In genomic region chr11:102971766-102972165, GRCh38 we compare ENCODE assay signal across 36 cellular contexts. TPM values are rescaled to one million over a fixed set of nuclear protein-coding genes. Genes with fewer than 3 reads are reported as not detected.
DNase-seq lines count a peak whose midpoint lies in the region; ATAC-seq and TF ChIP-seq lines count a peak whose summit lies in the region.
"Had no signal": no experiment of that assay in that cellular context is flagged by ENCODE, and none has a peak within 500 bp of the region (broad histone marks: within the 10 kb centered on the region; RNA-seq: fewer than 3 reads in every experiment).

No MANE protein-coding gene starts in this region.

- ATAC-seq in HG02981 (IDR thresholded peaks at IDR 0.05; ENCODE audit: unreplicated experiment) = no peak
- no peak for ATAC-seq in HG02759 (IDR thresholded peaks at IDR 0.05; ENCODE audit: unreplicated experiment)
- ATAC-seq: esophagus mucosa; natural killer cell treated with Interleukin-12 subunit alpha and Interleukin-12 subunit beta and Interleukin-15 and Interleukin-18, amount 100 ng/mL, for 72 hours; psoas muscle; sciatic nerve had no signal

- no peaks in the 10 kb centered on the region for H4K20me1 ChIP-seq in SK-N-SH (ENCODE audit: insufficient read depth)

- no peak overlapping the region for H2AFZ ChIP-seq in SK-N-SH (ENCODE audit: low read depth)

- H3K4me1 ChIP-seq in SK-N-SH (ENCODE audit: control insufficient read depth in 1 of 2, insufficient read depth in 2 of 2, low read depth in 1 of 2, low read length in 1 of 2) (peaks cover 4 to 9% of the 10 kb centered on the region in 2 experiments), left ventricle myocardium inferior (no peaks in the 10 kb centered on the region)
- H3K4me1 ChIP-seq: psoas muscle, thyroid gland, uterus had no signal

- TF ChIP-seq RAD21 in SK-N-SH (IDR thresholded peaks at IDR 0.05; ENCODE audit: low read length) = no peak

- H3K36me3 ChIP-seq in SK-N-SH (replicated peaks in 1 of 2; ENCODE audit: control insufficient read depth in 1 of 2, insufficient read depth in 2 of 2, low read length in 1 of 2) = no peaks in the 10 kb centered on the region
- H3K36me3 ChIP-seq in left ventricle myocardium inferior = no peaks in the 10 kb centered on the region
- H3K36me3 ChIP-seq: stomach, thyroid gland, uterus had no signal

- no peak overlapping the region for H3K9ac ChIP-seq in SK-N-SH

- no peak overlapping the region for H3K4me2 ChIP-seq in SK-N-SH

- POLR2A ChIA-PET in SK-N-SH (lab: Yijun Ruan, JAX) = no interaction called here

- no peak overlapping the region for H3K4me3 ChIP-seq in AG09309 (ENCODE audit: control insufficient read depth, low read depth, low read length)
- no peak overlapping the region for H3K4me3 ChIP-seq in SK-N-SH (ENCODE audit: low read depth in 2 of 2, low read length in 1 of 2)
- no peak overlapping the region for H3K4me3 ChIP-seq in left ventricle myocardium inferior
- H3K4me3 ChIP-seq: lung, psoas muscle, stomach, thyroid gland, uterus had no signal

- H3K27ac ChIP-seq in SK-N-SH (ENCODE audit: low read depth in 2 of 2, low read length in 1 of 2) (peak overlapping the region in 1 of 2 experiments; percentile 9; a peak in 1 of 4 replicates), left ventricle myocardium inferior (replicated peaks) (no peak overlapping the region)
- H3K27ac ChIP-seq: psoas muscle, RWPE1, stomach, thyroid gland, uterus had no signal

- CTCF ChIA-PET in SK-N-SH (lab: Yijun Ruan, JAX) = interaction anchor here (1.1 kb wide), 1 partner anchor 31 kb away, joined by 3 read pairs; no protein-coding TSS in a partner anchor

- H3K27me3 ChIP-seq in SK-N-SH (ENCODE audit: insufficient read depth) (no peaks in the 10 kb centered on the region), left ventricle myocardium inferior (ENCODE audit: low read depth) (peaks cover 4% of the 10 kb centered on the region)
- H3K27me3 ChIP-seq: stomach, thyroid gland, uterus had no signal

- DNase-seq in AG09309 (ENCODE audit: low read depth) = peak; percentile 80
- peak; percentile 65 for DNase-seq in GM03348 (ENCODE audit: low spot score)
- DNase-seq in SK-N-SH = no peak
- peak; percentile 96 for DNase-seq in fibroblast of peridontal ligament (ENCODE audit: extremely low read depth)
- DNase-seq in left ventricle myocardium inferior = no peak
- no peak for DNase-seq in GF-D8 (lab: John Stamatoyannopoulos, UW)
- DNase-seq: activated B cell treated with CpG ODN at 0.5 μM for 24 hours; activated CD4-positive, alpha-beta T cell treated with anti-CD3 and anti-CD28 coated beads, Interleukin-2, amount 50 U/mL, for 1 hour; activated effector memory CD4-positive, alpha-beta T cell treated with anti-CD3 and anti-CD28 coated beads, Interleukin-2, amount 50 U/mL, for 16 hours; activated naive CD8-positive, alpha-beta T cell treated with anti-CD3 and anti-CD28 coated beads for 36 hours; activated T-cell treated with anti-CD3 and anti-CD28 coated beads, Interleukin-2, amount 50 U/mL, for 24 hours; Calu3; CD4-positive, CD25-positive, alpha-beta regulatory T cell; dermis blood vessel endothelial cell; DMS79; endodermal cell; hypothalamus; NCI-H446 treated with DMSO at 0.1 percent for 48 hours; psoas muscle; stimulated activated CD4-positive, alpha-beta T cell treated with anti-CD3 and anti-CD28 coated beads, Interleukin-12 subunit alpha, Interleukin-12 subunit beta, amount 100 ng/mL, for 4 hours; stimulated activated CD4-positive, alpha-beta T cell treated with anti-CD3 and anti-CD28 coated beads, Interleukin-4, amount 100 ng/mL, for 1 hour; stomach; thyroid gland; uterus had no signal

- 0 out of 4 replicates have a peak, but pooled peaks of 1 of the 2 experiments have one; percentile 14 for TF ChIP-seq EP300 in SK-N-SH (IDR thresholded peaks at IDR 0.05; ENCODE audit: borderline replicate concordance in 1 of 2, low read depth in 1 of 2, low read length in 1 of 2)

- no peaks in the 10 kb centered on the region for H3K9me3 ChIP-seq in SK-N-SH
- no peaks in the 10 kb centered on the region for H3K9me3 ChIP-seq in left ventricle myocardium inferior (replicated peaks)
- H3K9me3 ChIP-seq: psoas muscle, stomach, thyroid gland, uterus had no signal

- peaks cover 21% of the 10 kb centered on the region for H3F3A ChIP-seq in SK-N-SH (replicated peaks; ENCODE audit: insufficient read depth)

- no peaks in the 10 kb centered on the region for H3K9me2 ChIP-seq in SK-N-SH

- no peaks in the 10 kb centered on the region for H3K79me2 ChIP-seq in SK-N-SH (ENCODE audit: insufficient read depth)

- intact Hi-C loops in left ventricle myocardium inferior (cut with micrococcal nuclease) = no loop called here

- no peak for TF ChIP-seq CTCF in AG09309 (IDR thresholded peaks at IDR 0.05; ENCODE audit: control insufficient read depth, insufficient read depth, low read depth, low read length, missing control alignments)
- no peak for TF ChIP-seq CTCF in SK-N-SH (IDR thresholded peaks at IDR 0.05)
- no peak for TF ChIP-seq CTCF in left ventricle myocardium inferior (IDR thresholded peaks at IDR 0.05; ENCODE audit: borderline replicate concordance)

TF ChIP-seq in SK-N-SH, 30 proteins besides CTCF, POLR2A, EP300 and RAD21:
- TF ChIP-seq GATA2 (CRISPR knock-in tag; IDR thresholded peaks at IDR 0.05) (no peak), TCF12 (IDR thresholded peaks at IDR 0.05) (peak; percentile 69)
- TF ChIP-seq, protein P1, sequence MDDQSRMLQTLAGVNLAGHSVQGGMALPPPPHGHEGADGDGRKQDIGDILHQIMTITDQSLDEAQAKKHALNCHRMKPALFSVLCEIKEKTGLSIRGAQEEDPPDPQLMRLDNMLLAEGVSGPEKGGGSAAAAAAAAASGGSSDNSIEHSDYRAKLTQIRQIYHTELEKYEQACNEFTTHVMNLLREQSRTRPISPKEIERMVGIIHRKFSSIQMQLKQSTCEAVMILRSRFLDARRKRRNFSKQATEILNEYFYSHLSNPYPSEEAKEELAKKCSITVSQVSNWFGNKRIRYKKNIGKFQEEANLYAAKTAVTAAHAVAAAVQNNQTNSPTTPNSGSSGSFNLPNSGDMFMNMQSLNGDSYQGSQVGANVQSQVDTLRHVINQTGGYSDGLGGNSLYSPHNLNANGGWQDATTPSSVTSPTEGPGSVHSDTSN (IDR thresholded peaks at IDR 0.05) = 0 out of 2 replicates have a peak, but pooled peaks have one; percentile 5

RNA-seq across cellular contexts. Expression of gene MMP13, which starts 16.2 kb away (rescaled TPM):
- polyA plus RNA-seq in SK-N-SH (2012; rRNA removed) = 0.12 and 0.15 TPM in 2 replicates
- 0.08 and 0.10 TPM in 2 replicates for polyA plus RNA-seq in SK-N-SH (2012; cell fraction: cytosol; rRNA removed)
- polyA plus RNA-seq in SK-N-SH (2012; cell fraction: nucleus; rRNA removed) = 0.06 and 0.10 TPM in 2 replicates
- not detected for total RNA-seq in left ventricle myocardium inferior
- total RNA-seq: A673; activated B cell treated with CpG ODN at 0.5 μM for 24 hours; activated naive CD8-positive, alpha-beta T cell treated with anti-CD3 and anti-CD28 coated beads for 36 hours; Calu3; CD4-positive, CD25-positive, alpha-beta regulatory T cell; dermis blood vessel endothelial cell; endodermal cell; esophagus mucosa; glomerular endothelial cell; LHCN-M2; mucosa of gallbladder; natural killer cell treated with Interleukin-12 subunit alpha and Interleukin-12 subunit beta and Interleukin-15 and Interleukin-18, amount 100 ng/mL, for 72 hours; omental fat pad; psoas muscle; sciatic nerve; stomach; thyroid gland; uterus had no signal
- polyA plus RNA-seq: CD4-positive, CD25-positive, alpha-beta regulatory T cell; psoas muscle had no signal

Comparison
In these comparisons a context has a peak if more than half of its experiments do, and no peak if none do; other contexts are left out.
1. DNase-seq: peak in AG09309 (single experiment), GM03348 (single experiment) and fibroblast of peridontal ligament (single experiment); none in SK-N-SH (single experiment), left ventricle myocardium inferior (single experiment) and GF-D8 (single experiment).